ENCODE assay signal across 19 cellular contexts in genomic region chr3:127043731-127044510, GRCh38.
DNase-seq lines count a peak whose midpoint lies in the region; ATAC-seq and TF ChIP-seq lines count a peak whose summit lies in the region.
"Had no signal": no experiment of that assay in that cellular context is flagged by ENCODE, and none has a peak within 500 bp of the region (broad histone marks: within the 10 kb centered on the region; RNA-seq: fewer than 3 reads in every experiment).

No MANE protein-coding gene starts in this region.

- TF ChIP-seq CTCF in Calu3 (IDR thresholded peaks at IDR 0.05; ENCODE audit: unreplicated experiment), result no peak
- TF ChIP-seq CTCF in esophagus muscularis mucosa (IDR thresholded peaks at IDR 0.05), result no peak
- no peak for TF ChIP-seq CTCF in osteoblast (IDR thresholded peaks at IDR 0.05; ENCODE audit: extremely low read depth, low read depth, low read length)
- TF ChIP-seq CTCF in mucosa of descending colon (IDR thresholded peaks at IDR 0.05), result no peak

- intact Hi-C loops in Calu3 (cut with micrococcal nuclease; ENCODE audit: unreplicated experiment) (loop anchor here (10.0 kb wide), 1 partner anchor 391 kb away; no protein-coding TSS in a partner anchor), esophagus muscularis mucosa (cut with DNase I) (no loop called here), mucosa of descending colon (cut with DNase I, micrococcal nuclease) (no loop called here)

- H3K4me3 Mint-ChIP-seq in Calu3 (ENCODE audit: low read depth, unreplicated experiment), result peak overlapping the region; percentile 48
- no peak overlapping the region for H3K4me3 Mint-ChIP-seq in activated T-cell treated with anti-CD3 and anti-CD28 coated beads, Interleukin-2, amount 50 U/mL, for 24 hours
- H3K4me3 Mint-ChIP-seq: activated CD4-positive, alpha-beta T cell treated with anti-CD3 and anti-CD28 coated beads for 36 hours; activated T-cell treated with anti-CD3 and anti-CD28 coated beads, Interleukin-2, amount 50 U/mL, for 4 hours; dendritic cell treated with granulocyte-macrophage colony-stimulating factor and Interleukin-4, amounts not matched to agents 40 ng/mL and 50 ng/mL, for 4 days; memory B cell; T-helper 1 cell treated with Interleukin-12 subunit alpha and Interleukin-12 subunit beta and Interleukin-4 antibody, amounts not matched to agents 30 μg/mL and 1 μg/mL, for 36 hours had no signal

- no peak for TF ChIP-seq EP300 in esophagus muscularis mucosa (IDR thresholded peaks at IDR 0.05)

- DNase-seq in Calu3 (peak; percentile 43), NT2/D1 (ENCODE audit: low read depth, low spot score) (no peak), esophagus muscularis mucosa (ENCODE audit: extremely low spot score) (no peak), osteoblast (ENCODE audit: insufficient read length, low spot score, missing footprints) (peak; percentile 90), mucosa of descending colon (no peak), DMS114 treated with DMSO at 0.1 percent for 48 hours (lab: John Stamatoyannopoulos, UW; ENCODE audit: unreplicated experiment) (no peak)
- no peak for DNase-seq in activated T-cell treated with anti-CD3 and anti-CD28 coated beads, Interleukin-2, amount 50 U/mL, for 24 hours
- DNase-seq: activated CD4-positive, alpha-beta T cell treated with anti-CD3 and anti-CD28 coated beads for 36 hours; activated T-cell treated with anti-CD3 and anti-CD28 coated beads, Interleukin-2, amount 50 U/mL, for 4 hours; AML-193; amygdala; DMS53; NCI-H1694 treated with DMSO at 0.1 percent for 48 hours; NCI-H510A treated with DMSO at 0.1 percent for 48 hours; substantia nigra had no signal

- peaks cover 18% of the 10 kb centered on the region for H3K4me1 Mint-ChIP-seq in Calu3 (ENCODE audit: low read depth, unreplicated experiment)
- no peaks in the 10 kb centered on the region for H3K4me1 Mint-ChIP-seq in activated T-cell treated with anti-CD3 and anti-CD28 coated beads, Interleukin-2, amount 50 U/mL, for 24 hours (ENCODE audit: low read depth)
- H3K4me1 Mint-ChIP-seq: activated CD4-positive, alpha-beta T cell treated with anti-CD3 and anti-CD28 coated beads for 36 hours had no signal

- H3K36me3 Mint-ChIP-seq in Calu3 (ENCODE audit: insufficient read depth, unreplicated experiment), result peaks cover 10% of the 10 kb centered on the region
- no peaks in the 10 kb centered on the region for H3K36me3 Mint-ChIP-seq in activated T-cell treated with anti-CD3 and anti-CD28 coated beads, Interleukin-2, amount 50 U/mL, for 24 hours (ENCODE audit: low read depth)
- H3K36me3 Mint-ChIP-seq: memory B cell had no signal

- BruUV-seq in Calu3 (replicated peaks; lab: Mats Ljungman, UMichigan), result no TSS peak

- H3K9me3 Mint-ChIP-seq in Calu3 (ENCODE audit: low read depth, unreplicated experiment), result no peaks in the 10 kb centered on the region
- H3K9me3 Mint-ChIP-seq in activated T-cell treated with anti-CD3 and anti-CD28 coated beads, Interleukin-2, amount 50 U/mL, for 24 hours, result no peaks in the 10 kb centered on the region
- H3K9me3 Mint-ChIP-seq: T-helper 1 cell treated with Interleukin-12 subunit alpha and Interleukin-12 subunit beta and Interleukin-4 antibody, amounts not matched to agents 30 μg/mL and 1 μg/mL, for 36 hours had no signal

- H3K4me1 ChIP-seq in NT2/D1 (ENCODE audit: insufficient read depth, insufficient read length), result peaks cover 16% of the 10 kb centered on the region
- H3K4me1 ChIP-seq in esophagus muscularis mucosa, result peaks cover 4 to 33% (median 28%) of the 10 kb centered on the region in 4 donors
- no peaks in the 10 kb centered on the region for H3K4me1 ChIP-seq in osteoblast (ENCODE audit: insufficient read depth, low read length)
- no peaks in the 10 kb centered on the region for H3K4me1 ChIP-seq in mucosa of descending colon (ENCODE audit: low read depth)

- H4K20me1 ChIP-seq in osteoblast (ENCODE audit: insufficient read depth, low read length), result no peaks in the 10 kb centered on the region

- no peaks in the 10 kb centered on the region for H3K79me2 ChIP-seq in osteoblast (ENCODE audit: insufficient read depth, low read length)

- H3K36me3 ChIP-seq in NT2/D1 (ENCODE audit: insufficient read depth, insufficient read length, low read length) (no peaks in the 10 kb centered on the region), esophagus muscularis mucosa (no peaks in the 10 kb centered on the region), osteoblast (ENCODE audit: insufficient read depth, low read length) (no peaks in the 10 kb centered on the region), mucosa of descending colon (ENCODE audit: low read depth) (no peaks in the 10 kb centered on the region)

- H3K9me3 ChIP-seq in NT2/D1 (ENCODE audit: insufficient read depth, low read length) (peaks cover 5% of the 10 kb centered on the region; the same call in 1 of the 2 replicates), esophagus muscularis mucosa (no peaks in the 10 kb centered on the region), osteoblast (ENCODE audit: low read depth, low read length) (no peaks in the 10 kb centered on the region), mucosa of descending colon (no peaks in the 10 kb centered on the region)

- H3K27ac ChIP-seq in esophagus muscularis mucosa (replicated peaks in 1 of 4) (peak overlapping the region; percentile 19 to 74 (median 62)), osteoblast (ENCODE audit: low read depth, low read length) (no peak overlapping the region)

- TF ChIP-seq POLR2A in esophagus muscularis mucosa (IDR thresholded peaks at IDR 0.05; ENCODE audit: low read depth), result no peak

- H3K9ac ChIP-seq in NT2/D1 (ENCODE audit: insufficient read length, low read depth), result peak overlapping the region; percentile 6

- peak overlapping the region; percentile 45 for H3K27ac Mint-ChIP-seq in Calu3 (ENCODE audit: unreplicated experiment)
- H3K27ac Mint-ChIP-seq in activated T-cell treated with anti-CD3 and anti-CD28 coated beads, Interleukin-2, amount 50 U/mL, for 24 hours, result no peak overlapping the region
- H3K27ac Mint-ChIP-seq: activated CD4-positive, alpha-beta T cell treated with anti-CD3 and anti-CD28 coated beads for 36 hours; memory B cell; T-helper 1 cell treated with Interleukin-12 subunit alpha and Interleukin-12 subunit beta and Interleukin-4 antibody, amounts not matched to agents 30 μg/mL and 1 μg/mL, for 36 hours had no signal

- H2AFZ ChIP-seq in osteoblast (ENCODE audit: low read length), result no peak overlapping the region

- H3K27me3 Mint-ChIP-seq in Calu3 (ENCODE audit: unreplicated experiment), result no peaks in the 10 kb centered on the region
- H3K27me3 Mint-ChIP-seq in activated T-cell treated with anti-CD3 and anti-CD28 coated beads, Interleukin-2, amount 50 U/mL, for 24 hours, result peaks cover under 1% of the 10 kb centered on the region
- H3K27me3 Mint-ChIP-seq: activated CD4-positive, alpha-beta T cell treated with anti-CD3 and anti-CD28 coated beads for 36 hours had no signal

- H3K27me3 ChIP-seq in NT2/D1 (ENCODE audit: insufficient read depth, insufficient read length) (no peaks in the 10 kb centered on the region), esophagus muscularis mucosa (no peaks in the 10 kb centered on the region), osteoblast (ENCODE audit: insufficient read depth, low read length) (peaks cover 7% of the 10 kb centered on the region)

- CTCF ChIA-PET in Calu3 (lab: Charles Lee), result no interaction called here

- no peak overlapping the region for H3K4me2 ChIP-seq in osteoblast (ENCODE audit: insufficient read depth, low read length)

- H3K4me3 ChIP-seq in NT2/D1 (ENCODE audit: insufficient read length, low read depth) (no peak overlapping the region), esophagus muscularis mucosa (no peak overlapping the region), osteoblast (ENCODE audit: insufficient read depth, low read length) (no peak overlapping the region), mucosa of descending colon (no peak overlapping the region)

- 75% methylated on average over 6 of the region's 7 CpGs for WGBS in esophagus muscularis mucosa

- ATAC-seq in mucosa of descending colon, result no peak
- no peak for ATAC-seq in GM21619 (IDR thresholded peaks at IDR 0.05; ENCODE audit: unreplicated experiment)
- ATAC-seq: activated CD4-positive, alpha-beta T cell treated with anti-CD3 and anti-CD28 coated beads for 36 hours; activated T-cell treated with anti-CD3 and anti-CD28 coated beads, Interleukin-2, amount 50 U/mL, for 4 hours had no signal

Comparison
In these comparisons a context has a peak if more than half of its experiments do, and no peak if none do; other contexts are left out.
1. DNase-seq: peak in Calu3 (single experiment) and osteoblast (single experiment); none in NT2/D1 (single experiment), esophagus muscularis mucosa (single experiment), mucosa of descending colon (0 of 3), DMS114 treated with DMSO at 0.1 percent for 48 hours (single experiment) and activated T-cell treated with anti-CD3 and anti-CD28 coated beads, Interleukin-2, amount 50 U/mL, for 24 hours (single experiment).